1 cellular context compared by ENCODE assay signal in genomic region chr20:36384022-36384619, GRCh38.
TF ChIP-seq lines count a peak whose summit lies in the region.

No MANE protein-coding gene starts in this region.

TF ChIP-seq in K562, 482 proteins besides CTCF, POLR2A, EP300 and RAD21 (continued from another document and continues in another):
- no peak for TF ChIP-seq CHD7 (IDR thresholded peaks at IDR 0.05; ENCODE audit: low read depth, low read length)
- no peak for TF ChIP-seq HOXB6 (CRISPR knock-in tag; IDR thresholded peaks at IDR 0.05; ENCODE audit: borderline replicate concordance)
- 0 out of 2 replicates have a peak, but pooled peaks have one; percentile 23 for TF ChIP-seq HBP1 (CRISPR knock-in tag; IDR thresholded peaks at IDR 0.05)
- TF ChIP-seq ATF3 (IDR thresholded peaks at IDR 0.05) = no peak
- TF ChIP-seq ATF3 (CRISPR knock-in tag; conservative IDR thresholded peaks at IDR 0.05) = peak; percentile 94
- peak; percentile 68 to 91 for TF ChIP-seq CBX3 (IDR thresholded peaks at IDR 0.05; ENCODE audit: borderline replicate concordance in 1 of 2, low read length in 2 of 2)
- TF ChIP-seq MECOM (CRISPR knock-in tag; IDR thresholded peaks at IDR 0.05) = peak; percentile 88
- no peak for TF ChIP-seq ZBTB26 (CRISPR knock-in tag; IDR thresholded peaks at IDR 0.05)
- peak; percentile 95 for TF ChIP-seq ZBTB43 (CRISPR knock-in tag; IDR thresholded peaks at IDR 0.05)
- TF ChIP-seq STAT6 (CRISPR knock-in tag; IDR thresholded peaks at IDR 0.05) = peak; percentile 78; the same call in 1 of the 2 replicates
- TF ChIP-seq ZNF592 (IDR thresholded peaks at IDR 0.05) = no peak
- 0 out of 2 replicates have a peak, but pooled peaks have one; percentile 67 for TF ChIP-seq ZNF740 (CRISPR knock-in tag; IDR thresholded peaks at IDR 0.05)
- no peak for TF ChIP-seq ZNF740 (tag; IDR thresholded peaks at IDR 0.05)
- TF ChIP-seq MXI1 (IDR thresholded peaks at IDR 0.05; ENCODE audit: low read depth, low read length) = no peak
- peak; percentile 96 for TF ChIP-seq CHAMP1 (IDR thresholded peaks at IDR 0.05)
- TF ChIP-seq TCF3 (CRISPR knock-in tag; IDR thresholded peaks at IDR 0.05) = peak; percentile 66
- 0 out of 2 replicates have a peak, but pooled peaks have one; percentile 36 for TF ChIP-seq PYGO2 (tag; IDR thresholded peaks at IDR 0.05)
- TF ChIP-seq ELF4 (CRISPR knock-in tag; IDR thresholded peaks at IDR 0.05) = 0 out of 2 replicates have a peak, but pooled peaks have one; percentile 44
- TF ChIP-seq ZNF311 (CRISPR knock-in tag; IDR thresholded peaks at IDR 0.05) = peak; percentile 85
